15 cellular contexts compared by ENCODE assay signal in the genomic region with DNA sequence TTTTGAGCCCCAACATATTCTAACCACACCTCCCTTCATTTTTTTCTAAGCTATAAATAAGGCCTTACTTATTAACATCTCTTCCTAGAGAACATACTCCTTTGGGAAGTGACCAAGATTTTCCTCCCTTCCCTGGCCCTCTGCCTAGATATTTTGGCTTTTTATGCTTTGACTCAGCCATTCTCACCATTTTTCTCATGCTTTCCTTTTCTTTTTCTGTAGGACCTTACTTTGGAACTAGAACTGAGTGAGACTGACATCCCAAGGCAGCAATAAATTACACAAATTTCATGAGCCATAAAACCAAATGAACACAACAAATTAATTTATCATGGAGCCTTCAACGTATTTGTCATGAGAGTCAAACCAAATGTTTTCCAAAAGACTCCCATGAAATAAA.
A peak's percentile ranks its signal among the peaks of the same experiment; 100 is the strongest.
DNase-seq lines count a peak whose midpoint lies in the region; ATAC-seq, FAIRE-seq and TF ChIP-seq lines count a peak whose summit lies in the region.
"Had no signal": no experiment of that assay in that cellular context is flagged by ENCODE, and none has a peak within 500 bp of the region (broad histone marks: within the 10 kb centered on the region; RNA-seq: fewer than 3 reads in every experiment).

No MANE protein-coding gene starts in this region.

- H3K4me1 ChIP-seq in endothelial cell of umbilical vein (ENCODE audit: control insufficient read depth, extremely low read depth, insufficient read depth, low read length): no peaks in the 10 kb centered on the region
- H3K4me1 ChIP-seq: parathyroid adenoma had no signal

- H3K27me3 Mint-ChIP-seq in activated CD8-positive, alpha-beta T cell treated with anti-CD3 and anti-CD28 coated beads, Interleukin-2, amount 10 ng/mL, durations not matched to agents 7 days and 5 days (ENCODE audit: low read depth): peaks cover 3% of the 10 kb centered on the region
- H3K27me3 Mint-ChIP-seq: activated CD8-positive, alpha-beta T cell treated with anti-CD3 and anti-CD28 coated beads for 36 hours; activated naive CD8-positive, alpha-beta T cell treated with anti-CD3 and anti-CD28 coated beads, Interleukin-2, amount 10 ng/mL, durations not matched to agents 7 days and 5 days had no signal

- TF ChIP-seq POLR2A in endothelial cell of umbilical vein (IDR thresholded peaks at IDR 0.05; ENCODE audit: low read depth, low read length): no peak

- H4K20me1 ChIP-seq in endothelial cell of umbilical vein (replicated peaks; ENCODE audit: control insufficient read depth, extremely low read depth, insufficient read depth, low read length): no peaks in the 10 kb centered on the region

- intact Hi-C loops in endothelial cell of umbilical vein (cut with micrococcal nuclease): no loop called here

- TF ChIP-seq CTCF in BJ (IDR thresholded peaks at IDR 0.05; ENCODE audit: insufficient read depth, low read depth, low read length): no peak
- TF ChIP-seq CTCF in endothelial cell of umbilical vein (IDR thresholded peaks at IDR 0.05; ENCODE audit: extremely low read depth in 1 of 2, insufficient read depth in 1 of 2, low read depth in 1 of 2, low read length in 2 of 2): no peak
- no peak for TF ChIP-seq CTCF in omental fat pad (IDR thresholded peaks at IDR 0.05)

- CTCF ChIA-PET in BJ (lab: Yijun Ruan, JAX) (interaction anchor here (1.0 to 3.0 kb wide), 6 partner anchors 56 to 1050 kb away, joined by 3 to 8 read pairs (median 3); partner anchors contain the start of gene CTSC), endothelial cell of umbilical vein (lab: Charles Lee) (interaction anchor here (0.6 to 1.3 kb wide), 2 partner anchors 38 to 58 kb away, joined by 3 read pairs; no protein-coding TSS in a partner anchor)
- CTCF ChIA-PET in activated CD8-positive, alpha-beta T cell treated with anti-CD3 and anti-CD28 coated beads, Interleukin-2, amount 10 ng/mL, durations not matched to agents 7 days and 5 days (lab: Charles Lee): no interaction called here

- DNase-seq in BJ (ENCODE audit: low read depth): peak; percentile 97
- peak; percentile 39 to 75 for DNase-seq in NCI-H446 (lab: John Stamatoyannopoulos, UW)
- DNase-seq in endothelial cell of umbilical vein (ENCODE audit: low read depth, low spot score): peak; percentile 86
- DNase-seq in omental fat pad (ENCODE audit: low spot score): no peak
- DNase-seq in NCI-H2227 (lab: John Stamatoyannopoulos, UW; ENCODE audit: unreplicated experiment): no peak
- DNase-seq in left lobe of liver (ENCODE audit: low spot score): no peak
- DNase-seq in activated CD8-positive, alpha-beta T cell treated with anti-CD3 and anti-CD28 coated beads, Interleukin-2, amount 10 ng/mL, durations not matched to agents 7 days and 5 days: no peak
- DNase-seq: activated CD8-positive, alpha-beta T cell treated with anti-CD3 and anti-CD28 coated beads for 36 hours; activated naive CD8-positive, alpha-beta T cell treated with anti-CD3 and anti-CD28 coated beads, Interleukin-2, amount 10 ng/mL, durations not matched to agents 7 days and 5 days; islet precursor cell; NCI-H1048; NCI-H748 treated with DMSO at 0.1 percent for 48 hours had no signal

- H3K4me3 Mint-ChIP-seq in activated CD8-positive, alpha-beta T cell treated with anti-CD3 and anti-CD28 coated beads, Interleukin-2, amount 10 ng/mL, durations not matched to agents 7 days and 5 days: no peak overlapping the region
- H3K4me3 Mint-ChIP-seq: activated CD8-positive, alpha-beta T cell treated with anti-CD3 and anti-CD28 coated beads for 36 hours; activated naive CD8-positive, alpha-beta T cell treated with anti-CD3 and anti-CD28 coated beads, Interleukin-2, amount 10 ng/mL, durations not matched to agents 7 days and 5 days had no signal

- BruUV-seq in endothelial cell of umbilical vein (replicated peaks; lab: Mats Ljungman, UMichigan): no TSS peak

- H3K4me3 ChIP-seq in BJ (ENCODE audit: low read depth, low read length) (no peak overlapping the region), endothelial cell of umbilical vein (replicated peaks in 1 of 3; ENCODE audit: insufficient read depth in 1 of 3, low read depth in 1 of 3, low read length in 3 of 3) (no peak overlapping the region)

- H3K9me1 ChIP-seq in endothelial cell of umbilical vein (replicated peaks; ENCODE audit: control insufficient read depth, extremely low read depth, insufficient read depth, low read length): no peaks in the 10 kb centered on the region

- dilution Hi-C loops in endothelial cell of umbilical vein (cut with MboI; ENCODE audit: extremely low pct_ligation_motif_present, low sequenced_read_pairs): no loop called here

- H3K27ac ChIP-seq in endothelial cell of umbilical vein (ENCODE audit: insufficient read depth, low read depth, low read length): no peak overlapping the region
- H3K27ac ChIP-seq: parathyroid adenoma had no signal

- ATAC-seq in omental fat pad (ENCODE audit: low FRiP score): peak; percentile 72
- ATAC-seq in GM18909 (IDR thresholded peaks at IDR 0.05; ENCODE audit: poor library complexity, unreplicated experiment): no peak
- ATAC-seq in left lobe of liver: no peak
- ATAC-seq in activated CD8-positive, alpha-beta T cell treated with anti-CD3 and anti-CD28 coated beads, Interleukin-2, amount 10 ng/mL, durations not matched to agents 7 days and 5 days: no peak
- ATAC-seq: activated CD8-positive, alpha-beta T cell treated with anti-CD3 and anti-CD28 coated beads for 36 hours had no signal

- no peak overlapping the region for H3K27ac Mint-ChIP-seq in activated CD8-positive, alpha-beta T cell treated with anti-CD3 and anti-CD28 coated beads, Interleukin-2, amount 10 ng/mL, durations not matched to agents 7 days and 5 days
- H3K27ac Mint-ChIP-seq: activated CD8-positive, alpha-beta T cell treated with anti-CD3 and anti-CD28 coated beads for 36 hours; activated naive CD8-positive, alpha-beta T cell treated with anti-CD3 and anti-CD28 coated beads, Interleukin-2, amount 10 ng/mL, durations not matched to agents 7 days and 5 days had no signal

- H3K9ac ChIP-seq in endothelial cell of umbilical vein (replicated peaks; ENCODE audit: extremely low read depth, insufficient read depth, low read length): no peak overlapping the region
- H3K9ac ChIP-seq: parathyroid adenoma had no signal

- H2AFZ ChIP-seq in endothelial cell of umbilical vein (ENCODE audit: low read depth, low read length): no peak overlapping the region
- H2AFZ ChIP-seq: parathyroid adenoma had no signal

- peaks cover 4% of the 10 kb centered on the region for H3K4me1 Mint-ChIP-seq in activated CD8-positive, alpha-beta T cell treated with anti-CD3 and anti-CD28 coated beads, Interleukin-2, amount 10 ng/mL, durations not matched to agents 7 days and 5 days (ENCODE audit: low read depth)

- no peaks in the 10 kb centered on the region for H3K9me3 Mint-ChIP-seq in activated CD8-positive, alpha-beta T cell treated with anti-CD3 and anti-CD28 coated beads, Interleukin-2, amount 10 ng/mL, durations not matched to agents 7 days and 5 days (ENCODE audit: insufficient read depth)
- H3K9me3 Mint-ChIP-seq: activated CD8-positive, alpha-beta T cell treated with anti-CD3 and anti-CD28 coated beads for 36 hours had no signal

- no peaks in the 10 kb centered on the region for H3K79me2 ChIP-seq in endothelial cell of umbilical vein (ENCODE audit: control insufficient read depth, insufficient read depth, low read length)
- H3K79me2 ChIP-seq: parathyroid adenoma had no signal

- no peak for FAIRE-seq in endothelial cell of umbilical vein (lab: Jason Lieb, UNC)
- FAIRE-seq: GM12892 had no signal

- no peak overlapping the region for H3K4me2 ChIP-seq in endothelial cell of umbilical vein (ENCODE audit: insufficient read depth, low read length)

- POLR2A ChIA-PET in BJ (lab: Charles Lee): no interaction called here
- POLR2A ChIA-PET in endothelial cell of umbilical vein (lab: Charles Lee): no interaction called here
- POLR2A ChIA-PET in activated CD8-positive, alpha-beta T cell treated with anti-CD3 and anti-CD28 coated beads, Interleukin-2, amount 10 ng/mL, durations not matched to agents 7 days and 5 days (lab: Charles Lee): no interaction called here

- H3K9me3 ChIP-seq in endothelial cell of umbilical vein (replicated peaks; ENCODE audit: control insufficient read depth, insufficient read depth, low read length): no peaks in the 10 kb centered on the region

- no peaks in the 10 kb centered on the region for H3K36me3 Mint-ChIP-seq in activated CD8-positive, alpha-beta T cell treated with anti-CD3 and anti-CD28 coated beads, Interleukin-2, amount 10 ng/mL, durations not matched to agents 7 days and 5 days (ENCODE audit: low read depth)

- no peaks in the 10 kb centered on the region for H3K36me3 ChIP-seq in BJ (ENCODE audit: control insufficient read depth, insufficient read depth, low read length)
- H3K36me3 ChIP-seq in endothelial cell of umbilical vein (ENCODE audit: control insufficient read depth in 2 of 2, extremely low read depth in 1 of 2, insufficient read depth in 2 of 2, low read length in 2 of 2): no peaks in the 10 kb centered on the region

- H3K27me3 ChIP-seq in BJ (ENCODE audit: control insufficient read depth, insufficient read depth, low read length) (no peaks in the 10 kb centered on the region), endothelial cell of umbilical vein (ENCODE audit: control insufficient read depth in 2 of 2, insufficient read depth in 2 of 2, low read length in 2 of 2) (no peaks in the 10 kb centered on the region)

TF ChIP-seq in endothelial cell of umbilical vein, 7 proteins besides CTCF, POLR2A, EP300 and RAD21:
- TF ChIP-seq FOS (IDR thresholded peaks at IDR 0.05; ENCODE audit: borderline replicate concordance, insufficient read depth, low read length) (no peak), JUN (IDR thresholded peaks at IDR 0.05; ENCODE audit: borderline replicate concordance, insufficient read depth, insufficient read length, low read depth) (no peak), POLR2AphosphoS5 (IDR thresholded peaks at IDR 0.05; ENCODE audit: insufficient read depth, low read depth, low read length) (no peak), EZH2 (IDR thresholded peaks at IDR 0.05; ENCODE audit: borderline replicate concordance, low read depth, low read length, severe bottlenecking) (no peak), GATA2 (IDR thresholded peaks at IDR 0.05; ENCODE audit: insufficient read depth, insufficient read length, low read depth, low read length) (no peak)
- TF ChIP-seq, protein P1, sequence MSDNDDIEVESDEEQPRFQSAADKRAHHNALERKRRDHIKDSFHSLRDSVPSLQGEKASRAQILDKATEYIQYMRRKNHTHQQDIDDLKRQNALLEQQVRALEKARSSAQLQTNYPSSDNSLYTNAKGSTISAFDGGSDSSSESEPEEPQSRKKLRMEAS (IDR thresholded peaks at IDR 0.05; ENCODE audit: insufficient read depth, insufficient read length): no peak

Comparison
In these comparisons a context has a peak if more than half of its experiments do, and no peak if none do; other contexts are left out.
1. DNase-seq: peak in BJ (single experiment), NCI-H446 (2 of 2) and endothelial cell of umbilical vein (single experiment); none in omental fat pad (single experiment), NCI-H2227 (single experiment), left lobe of liver (single experiment) and activated CD8-positive, alpha-beta T cell treated with anti-CD3 and anti-CD28 coated beads, Interleukin-2, amount 10 ng/mL, durations not matched to agents 7 days and 5 days (single experiment).